ENCODE assay signal across 1 cellular context in the genomic region with DNA sequence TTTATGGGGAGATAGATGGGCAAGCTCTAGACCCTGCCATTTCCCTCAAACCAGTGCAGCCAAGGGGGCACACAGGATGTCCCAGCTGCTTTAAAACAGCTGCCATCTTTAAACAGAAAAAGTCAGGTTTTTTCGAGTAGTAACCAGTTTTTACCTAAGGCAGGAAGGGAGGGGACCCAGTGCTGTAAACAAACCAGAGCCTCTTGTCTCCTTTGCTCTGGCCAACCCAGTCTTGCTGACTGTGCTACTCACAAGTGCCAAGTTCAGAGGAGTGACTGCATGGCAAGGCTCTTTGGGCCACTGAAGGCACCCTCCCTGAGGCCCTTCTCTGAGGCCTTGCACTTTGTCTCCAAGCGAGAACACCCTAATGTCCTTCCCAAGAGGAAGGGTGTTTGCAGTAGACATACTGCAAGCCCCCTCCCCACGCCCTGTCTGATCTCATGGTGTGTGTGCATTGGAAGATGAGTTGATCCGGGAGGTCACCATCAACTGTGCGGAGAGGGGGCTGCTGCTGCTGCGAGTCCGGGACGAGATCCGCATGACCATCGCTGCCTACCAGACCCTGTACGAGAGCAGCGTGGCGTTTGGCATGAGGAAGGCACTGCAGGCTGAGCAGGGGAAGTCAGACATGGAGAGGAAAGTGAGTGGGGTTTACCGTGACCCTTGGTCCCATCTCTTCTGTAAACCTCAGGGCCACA.
TF ChIP-seq lines count a peak whose summit lies in the region.

No MANE protein-coding gene starts in this region.

TF ChIP-seq in IMR-90, 13 proteins besides CTCF, POLR2A, EP300 and RAD21:
- TF ChIP-seq RFX5 (IDR thresholded peaks at IDR 0.05; ENCODE audit: low read depth, low read length) (no peak), CEBPB (IDR thresholded peaks at IDR 0.05; ENCODE audit: low read depth, low read length) (no peak), MAFK (IDR thresholded peaks at IDR 0.05; ENCODE audit: low read depth, low read length) (no peak), CHD1 (IDR thresholded peaks at IDR 0.05; ENCODE audit: low read depth, low read length) (no peak), FOS (IDR thresholded peaks at IDR 0.05; ENCODE audit: low read depth, low read length) (no peak), MAZ (IDR thresholded peaks at IDR 0.05; ENCODE audit: borderline replicate concordance, low read depth, low read length) (no peak), USF2 (IDR thresholded peaks at IDR 0.05; ENCODE audit: low read depth, low read length) (no peak), SMC3 (IDR thresholded peaks at IDR 0.05; ENCODE audit: low read depth, low read length) (no peak), MXI1 (IDR thresholded peaks at IDR 0.05; ENCODE audit: borderline replicate concordance, low read depth, low read length) (no peak), RCOR1 (IDR thresholded peaks at IDR 0.05; ENCODE audit: insufficient replicate concordance, low read length) (no peak), NFE2L2 (IDR thresholded peaks at IDR 0.05; ENCODE audit: low read depth, low read length) (no peak), BHLHE40 (IDR thresholded peaks at IDR 0.05; ENCODE audit: low read depth, low read length) (no peak), ELK1 (IDR thresholded peaks at IDR 0.05; ENCODE audit: borderline replicate concordance, low read depth, low read length) (no peak)
